Comparison of ENCODE assay signal across 16 cellular contexts in the genomic region with DNA sequence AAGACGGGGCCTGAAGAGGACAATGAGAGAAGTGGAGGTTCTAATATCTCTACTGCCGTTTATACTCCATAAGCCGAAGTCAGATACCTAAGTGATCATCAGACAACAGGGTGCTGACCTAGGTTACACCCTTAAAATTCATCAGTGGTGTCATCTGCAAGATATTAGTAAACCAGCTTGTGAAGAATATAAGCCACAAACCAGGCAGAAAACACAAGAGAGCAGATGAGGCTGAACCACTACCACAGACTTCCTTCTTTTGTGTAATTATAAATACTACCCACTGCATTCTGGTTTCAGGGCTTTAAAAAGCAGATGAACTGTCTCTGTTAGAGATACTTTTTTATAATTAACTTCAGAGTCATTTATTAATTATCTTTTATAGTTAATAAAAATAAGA.
DNase-seq lines count a peak whose midpoint lies in the region; ATAC-seq and TF ChIP-seq lines count a peak whose summit lies in the region.
"Had no signal": no experiment of that assay in that cellular context is flagged by ENCODE, and none has a peak within 500 bp of the region (broad histone marks: within the 10 kb centered on the region; RNA-seq: fewer than 3 reads in every experiment).

No MANE protein-coding gene starts in this region.

- CTCF ChIA-PET in MCF 10A (lab: Yijun Ruan, JAX), result interaction anchor here (0.7 to 1.2 kb wide), 3 partner anchors 9 to 17 kb away, joined by 3 to 4 read pairs (median 3); no protein-coding TSS in a partner anchor

- no peak overlapping the region for H3K27ac ChIP-seq in breast epithelium
- H3K27ac ChIP-seq in coronary artery, result no peak overlapping the region
- H3K27ac ChIP-seq: colonic mucosa, lower lobe of right lung, psoas muscle had no signal

- TF ChIP-seq CTCF in MCF 10A (IDR thresholded peaks at IDR 0.05; ENCODE audit: unreplicated experiment), result no peak
- no peak for TF ChIP-seq CTCF in breast epithelium (IDR thresholded peaks at IDR 0.05)
- no peak for TF ChIP-seq CTCF in coronary artery (IDR thresholded peaks at IDR 0.05)

- TF ChIP-seq POLR2A in breast epithelium (IDR thresholded peaks at IDR 0.05), result no peak

- H3K4me3 Mint-ChIP-seq in MCF 10A (ENCODE audit: unreplicated experiment), result no peak overlapping the region
- no peak overlapping the region for H3K4me3 Mint-ChIP-seq in stimulated activated effector memory CD8-positive, alpha-beta T cell treated with anti-CD3 and anti-CD28 coated beads, Interleukin-12 subunit alpha, Interleukin-12 subunit beta, amount 100 ng/mL, for 72 hours
- H3K4me3 Mint-ChIP-seq: activated naive CD4-positive, alpha-beta T cell treated with anti-CD3 and anti-CD28 coated beads, Interleukin-2, amount 10 ng/mL, durations not matched to agents 7 days and 5 days; HFFc6 had no signal

- H3K36me3 Mint-ChIP-seq in MCF 10A (ENCODE audit: insufficient read depth, unreplicated experiment), result peaks cover 6% of the 10 kb centered on the region
- no peaks in the 10 kb centered on the region for H3K36me3 Mint-ChIP-seq in stimulated activated effector memory CD8-positive, alpha-beta T cell treated with anti-CD3 and anti-CD28 coated beads, Interleukin-12 subunit alpha, Interleukin-12 subunit beta, amount 100 ng/mL, for 72 hours
- H3K36me3 Mint-ChIP-seq: activated naive CD4-positive, alpha-beta T cell treated with anti-CD3 and anti-CD28 coated beads, Interleukin-2, amount 10 ng/mL, durations not matched to agents 7 days and 5 days had no signal

- no peaks in the 10 kb centered on the region for H3K9me3 ChIP-seq in breast epithelium
- H3K9me3 ChIP-seq: colonic mucosa, lower lobe of right lung, psoas muscle had no signal

- POLR2A ChIA-PET in MCF 10A (lab: Yijun Ruan, JAX), result interaction anchor here (1.7 kb wide), 1 partner anchor 9 kb away, joined by 4 read pairs; no protein-coding TSS in a partner anchor

- no peaks in the 10 kb centered on the region for H3K27me3 Mint-ChIP-seq in MCF 10A (ENCODE audit: insufficient read depth, unreplicated experiment)

- H3K27ac Mint-ChIP-seq in MCF 10A (ENCODE audit: low read depth, unreplicated experiment), result peak overlapping the region; percentile 67
- no peak overlapping the region for H3K27ac Mint-ChIP-seq in stimulated activated effector memory CD8-positive, alpha-beta T cell treated with anti-CD3 and anti-CD28 coated beads, Interleukin-12 subunit alpha, Interleukin-12 subunit beta, amount 100 ng/mL, for 72 hours
- H3K27ac Mint-ChIP-seq: activated naive CD4-positive, alpha-beta T cell treated with anti-CD3 and anti-CD28 coated beads, Interleukin-2, amount 10 ng/mL, durations not matched to agents 7 days and 5 days; HFFc6 had no signal

- no TSS peak for BruUV-seq in MCF 10A (replicated peaks; lab: Mats Ljungman, UMichigan)

- no peaks in the 10 kb centered on the region for H3K36me3 ChIP-seq in breast epithelium
- H3K36me3 ChIP-seq: colonic mucosa, lower lobe of right lung had no signal

- H3K27me3 ChIP-seq in breast epithelium, result no peaks in the 10 kb centered on the region
- H3K27me3 ChIP-seq: colonic mucosa had no signal

- ATAC-seq in HG02623 (IDR thresholded peaks at IDR 0.05; ENCODE audit: unreplicated experiment), result peak; percentile 83
- peak; percentile 83 for ATAC-seq in HG03469 (IDR thresholded peaks at IDR 0.05; ENCODE audit: unreplicated experiment)
- ATAC-seq in stimulated activated effector memory CD8-positive, alpha-beta T cell treated with anti-CD3 and anti-CD28 coated beads, Interleukin-12 subunit alpha, Interleukin-12 subunit beta, amount 100 ng/mL, for 72 hours, result peak; percentile 99
- ATAC-seq in GM21367 (IDR thresholded peaks at IDR 0.05; ENCODE audit: unreplicated experiment), result no peak
- ATAC-seq: lower lobe of right lung, Panc1, psoas muscle had no signal

- H3K4me3 ChIP-seq in breast epithelium (no peak overlapping the region), coronary artery (no peak overlapping the region)
- H3K4me3 ChIP-seq: colonic mucosa, lower lobe of right lung, psoas muscle had no signal

- intact Hi-C loops in MCF 10A (cut with micrococcal nuclease) (no loop called here), breast epithelium (cut with DNase I; ENCODE audit: low total_unique reads) (no loop called here)

- H3K9me3 Mint-ChIP-seq in MCF 10A (ENCODE audit: unreplicated experiment), result no peaks in the 10 kb centered on the region
- H3K9me3 Mint-ChIP-seq in stimulated activated effector memory CD8-positive, alpha-beta T cell treated with anti-CD3 and anti-CD28 coated beads, Interleukin-12 subunit alpha, Interleukin-12 subunit beta, amount 100 ng/mL, for 72 hours, result no peaks in the 10 kb centered on the region
- H3K9me3 Mint-ChIP-seq: activated naive CD4-positive, alpha-beta T cell treated with anti-CD3 and anti-CD28 coated beads, Interleukin-2, amount 10 ng/mL, durations not matched to agents 7 days and 5 days; HFFc6 had no signal

- H3K4me1 ChIP-seq in breast epithelium, result no peaks in the 10 kb centered on the region
- H3K4me1 ChIP-seq: colonic mucosa, lower lobe of right lung, psoas muscle had no signal

- H3K4me1 Mint-ChIP-seq in MCF 10A (ENCODE audit: insufficient read depth, unreplicated experiment), result no peaks in the 10 kb centered on the region
- H3K4me1 Mint-ChIP-seq in stimulated activated effector memory CD8-positive, alpha-beta T cell treated with anti-CD3 and anti-CD28 coated beads, Interleukin-12 subunit alpha, Interleukin-12 subunit beta, amount 100 ng/mL, for 72 hours, result peaks cover 6% of the 10 kb centered on the region
- H3K4me1 Mint-ChIP-seq: activated naive CD4-positive, alpha-beta T cell treated with anti-CD3 and anti-CD28 coated beads, Interleukin-2, amount 10 ng/mL, durations not matched to agents 7 days and 5 days had no signal

- DNase-seq in MCF 10A (ENCODE audit: unreplicated experiment) (no peak), breast epithelium (ENCODE audit: low spot score in 2 of 2) (no peak), glomerular visceral epithelial cell (ENCODE audit: extremely low spot score) (no peak), coronary artery (ENCODE audit: low spot score) (no peak)
- DNase-seq in stimulated activated effector memory CD8-positive, alpha-beta T cell treated with anti-CD3 and anti-CD28 coated beads, Interleukin-12 subunit alpha, Interleukin-12 subunit beta, amount 100 ng/mL, for 72 hours (ENCODE audit: low spot score in 2 of 2), result no peak
- DNase-seq: activated naive CD4-positive, alpha-beta T cell treated with anti-CD3 and anti-CD28 coated beads, Interleukin-2, amount 10 ng/mL, durations not matched to agents 7 days and 5 days; colonic mucosa; GF-D8; HFFc6; lower lobe of right lung; NCI-H1092; psoas muscle had no signal
